In the genomic region with DNA sequence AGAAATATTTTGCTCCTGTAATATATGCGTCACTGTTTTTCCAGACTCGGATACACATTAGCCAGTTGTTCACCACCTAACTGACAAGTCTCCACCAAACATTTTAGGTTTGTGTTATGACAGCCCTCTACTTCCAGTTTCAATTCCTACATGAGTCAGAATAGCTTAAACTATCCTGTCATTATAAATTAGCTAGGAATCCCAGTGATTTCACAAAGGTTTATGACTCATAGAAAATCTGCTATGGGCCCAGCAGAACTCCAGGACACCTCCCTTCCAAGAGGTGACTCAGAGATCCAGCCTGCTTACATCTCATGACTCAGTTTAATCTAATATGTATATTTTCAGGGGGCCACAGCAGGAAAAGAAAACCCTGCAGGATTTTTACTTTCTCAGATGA, we compare ENCODE assay signal across 1 cellular context.
A peak's percentile ranks its signal among the peaks of the same experiment; 100 is the strongest.
TF ChIP-seq lines count a peak whose summit lies in the region.

No MANE protein-coding gene starts in this region.

TF ChIP-seq in HepG2, 621 proteins besides CTCF, POLR2A, EP300 and RAD21 (continued from another document):
- TF ChIP-seq, protein P1, sequence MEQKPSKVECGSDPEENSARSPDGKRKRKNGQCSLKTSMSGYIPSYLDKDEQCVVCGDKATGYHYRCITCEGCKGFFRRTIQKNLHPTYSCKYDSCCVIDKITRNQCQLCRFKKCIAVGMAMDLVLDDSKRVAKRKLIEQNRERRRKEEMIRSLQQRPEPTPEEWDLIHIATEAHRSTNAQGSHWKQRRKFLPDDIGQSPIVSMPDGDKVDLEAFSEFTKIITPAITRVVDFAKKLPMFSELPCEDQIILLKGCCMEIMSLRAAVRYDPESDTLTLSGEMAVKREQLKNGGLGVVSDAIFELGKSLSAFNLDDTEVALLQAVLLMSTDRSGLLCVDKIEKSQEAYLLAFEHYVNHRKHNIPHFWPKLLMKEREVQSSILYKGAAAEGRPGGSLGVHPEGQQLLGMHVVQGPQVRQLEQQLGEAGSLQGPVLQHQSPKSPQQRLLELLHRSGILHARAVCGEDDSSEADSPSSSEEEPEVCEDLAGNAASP (CRISPR knock-in tag; IDR thresholded peaks at IDR 0.05; ENCODE audit: borderline replicate concordance): no peak
- no peak for TF ChIP-seq FOXA3 (CRISPR knock-in tag; IDR thresholded peaks at IDR 0.05)
- no peak for TF ChIP-seq HINFP (CRISPR knock-in tag; IDR thresholded peaks at IDR 0.05; ENCODE audit: low read depth)
- peak; percentile 43; the same call in 1 of the 2 replicates for TF ChIP-seq FOSL2 (CRISPR knock-in tag; IDR thresholded peaks at IDR 0.05)
- TF ChIP-seq, protein P2, sequence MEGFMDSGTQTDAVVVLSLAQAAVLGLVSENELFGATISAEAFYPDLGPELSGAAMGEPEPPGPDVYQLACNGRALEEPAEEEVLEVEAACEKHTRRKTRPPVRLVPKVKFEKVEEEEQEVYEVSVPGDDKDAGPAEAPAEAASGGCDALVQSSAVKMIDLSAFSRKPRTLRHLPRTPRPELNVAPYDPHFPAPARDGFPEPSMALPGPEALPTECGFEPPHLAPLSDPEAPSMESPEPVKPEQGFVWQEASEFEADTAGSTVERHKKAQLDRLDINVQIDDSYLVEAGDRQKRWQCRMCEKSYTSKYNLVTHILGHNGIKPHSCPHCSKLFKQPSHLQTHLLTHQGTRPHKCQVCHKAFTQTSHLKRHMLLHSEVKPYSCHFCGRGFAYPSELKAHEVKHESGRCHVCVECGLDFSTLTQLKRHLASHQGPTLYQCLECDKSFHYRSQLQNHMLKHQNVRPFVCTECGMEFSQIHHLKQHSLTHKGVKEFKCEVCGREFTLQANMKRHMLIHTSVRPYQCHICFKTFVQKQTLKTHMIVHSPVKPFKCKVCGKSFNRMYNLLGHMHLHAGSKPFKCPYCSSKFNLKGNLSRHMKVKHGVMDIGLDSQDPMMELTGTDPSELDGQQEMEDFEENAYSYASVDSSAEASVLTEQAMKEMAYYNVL (CRISPR knock-in tag; IDR thresholded peaks at IDR 0.05; ENCODE audit: borderline replicate concordance): no peak
- no peak for TF ChIP-seq ZNF770 (CRISPR knock-in tag; IDR thresholded peaks at IDR 0.05)
- TF ChIP-seq, protein P3, sequence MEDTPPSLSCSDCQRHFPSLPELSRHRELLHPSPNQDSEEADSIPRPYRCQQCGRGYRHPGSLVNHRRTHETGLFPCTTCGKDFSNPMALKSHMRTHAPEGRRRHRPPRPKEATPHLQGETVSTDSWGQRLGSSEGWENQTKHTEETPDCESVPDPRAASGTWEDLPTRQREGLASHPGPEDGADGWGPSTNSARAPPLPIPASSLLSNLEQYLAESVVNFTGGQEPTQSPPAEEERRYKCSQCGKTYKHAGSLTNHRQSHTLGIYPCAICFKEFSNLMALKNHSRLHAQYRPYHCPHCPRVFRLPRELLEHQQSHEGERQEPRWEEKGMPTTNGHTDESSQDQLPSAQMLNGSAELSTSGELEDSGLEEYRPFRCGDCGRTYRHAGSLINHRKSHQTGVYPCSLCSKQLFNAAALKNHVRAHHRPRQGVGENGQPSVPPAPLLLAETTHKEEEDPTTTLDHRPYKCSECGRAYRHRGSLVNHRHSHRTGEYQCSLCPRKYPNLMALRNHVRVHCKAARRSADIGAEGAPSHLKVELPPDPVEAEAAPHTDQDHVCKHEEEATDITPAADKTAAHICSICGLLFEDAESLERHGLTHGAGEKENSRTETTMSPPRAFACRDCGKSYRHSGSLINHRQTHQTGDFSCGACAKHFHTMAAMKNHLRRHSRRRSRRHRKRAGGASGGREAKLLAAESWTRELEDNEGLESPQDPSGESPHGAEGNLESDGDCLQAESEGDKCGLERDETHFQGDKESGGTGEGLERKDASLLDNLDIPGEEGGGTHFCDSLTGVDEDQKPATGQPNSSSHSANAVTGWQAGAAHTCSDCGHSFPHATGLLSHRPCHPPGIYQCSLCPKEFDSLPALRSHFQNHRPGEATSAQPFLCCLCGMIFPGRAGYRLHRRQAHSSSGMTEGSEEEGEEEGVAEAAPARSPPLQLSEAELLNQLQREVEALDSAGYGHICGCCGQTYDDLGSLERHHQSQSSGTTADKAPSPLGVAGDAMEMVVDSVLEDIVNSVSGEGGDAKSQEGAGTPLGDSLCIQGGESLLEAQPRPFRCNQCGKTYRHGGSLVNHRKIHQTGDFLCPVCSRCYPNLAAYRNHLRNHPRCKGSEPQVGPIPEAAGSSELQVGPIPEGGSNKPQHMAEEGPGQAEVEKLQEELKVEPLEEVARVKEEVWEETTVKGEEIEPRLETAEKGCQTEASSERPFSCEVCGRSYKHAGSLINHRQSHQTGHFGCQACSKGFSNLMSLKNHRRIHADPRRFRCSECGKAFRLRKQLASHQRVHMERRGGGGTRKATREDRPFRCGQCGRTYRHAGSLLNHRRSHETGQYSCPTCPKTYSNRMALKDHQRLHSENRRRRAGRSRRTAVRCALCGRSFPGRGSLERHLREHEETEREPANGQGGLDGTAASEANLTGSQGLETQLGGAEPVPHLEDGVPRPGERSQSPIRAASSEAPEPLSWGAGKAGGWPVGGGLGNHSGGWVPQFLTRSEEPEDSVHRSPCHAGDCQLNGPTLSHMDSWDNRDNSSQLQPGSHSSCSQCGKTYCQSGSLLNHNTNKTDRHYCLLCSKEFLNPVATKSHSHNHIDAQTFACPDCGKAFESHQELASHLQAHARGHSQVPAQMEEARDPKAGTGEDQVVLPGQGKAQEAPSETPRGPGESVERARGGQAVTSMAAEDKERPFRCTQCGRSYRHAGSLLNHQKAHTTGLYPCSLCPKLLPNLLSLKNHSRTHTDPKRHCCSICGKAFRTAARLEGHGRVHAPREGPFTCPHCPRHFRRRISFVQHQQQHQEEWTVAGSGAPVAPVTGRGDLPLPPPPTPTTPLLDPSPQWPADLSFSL (CRISPR knock-in tag; IDR thresholded peaks at IDR 0.05): no peak
- no peak for TF ChIP-seq DRAP1 (CRISPR knock-in tag; IDR thresholded peaks at IDR 0.05)
